5 cellular contexts compared by ENCODE assay signal in genomic region chr16:32881631-32882030, GRCh38.
DNase-seq lines count a peak whose midpoint lies in the region; ATAC-seq and TF ChIP-seq lines count a peak whose summit lies in the region.
"Not testable (repeated sequence)": the region's sequence is repeated elsewhere in the genome, so short reads cannot be mapped to it uniquely, and the experiment has no call there.

No MANE protein-coding gene starts in this region.

- H3K27ac ChIP-seq in heart left ventricle, psoas muscle: not testable (repeated sequence)

- WGBS in heart left ventricle, 4 donors, result 51 to 93% methylated on average over 2 of the region's 3 CpGs; no CpG with 5 or more reads in 2 of the 4 donors
- 73 to 100% (median 94%) methylated on average over 2 of the region's 3 CpGs for WGBS in psoas muscle, 3 donors

- not testable (repeated sequence) for H3K36me3 ChIP-seq in heart left ventricle; psoas muscle (ENCODE audit: insufficient read depth in 1 of 2, low read depth in 1 of 2)

- intact Hi-C loops in activated CD4-positive, alpha-beta T cell treated with anti-CD3 and anti-CD28 coated beads, Interleukin-2, amount 10 ng/mL, durations not matched to agents 24 days and 14 days (cut with micrococcal nuclease); Right ventricle myocardium inferior (cut with DNase I); heart left ventricle (cut with DNase I); left ventricle myocardium superior (cut with micrococcal nuclease); psoas muscle (cut with DNase I): not testable (repeated sequence)

- not testable (repeated sequence) for H3K27me3 ChIP-seq in heart left ventricle; psoas muscle (ENCODE audit: insufficient read depth in 3 of 3, low read length in 2 of 3)

- not testable (repeated sequence) for TF ChIP-seq POLR2A in heart left ventricle (IDR thresholded peaks at IDR 0.05)

- not testable (repeated sequence) for H3K4me1 ChIP-seq in heart left ventricle, psoas muscle

- not testable (repeated sequence) for H3K27me3 Mint-ChIP-seq in activated CD4-positive, alpha-beta T cell treated with anti-CD3 and anti-CD28 coated beads, Interleukin-2, amount 10 ng/mL, durations not matched to agents 24 days and 14 days

- H3K4me3 Mint-ChIP-seq in activated CD4-positive, alpha-beta T cell treated with anti-CD3 and anti-CD28 coated beads, Interleukin-2, amount 10 ng/mL, durations not matched to agents 24 days and 14 days, result not testable (repeated sequence)

- H3K9me3 ChIP-seq in heart left ventricle, psoas muscle: not testable (repeated sequence)

- H3K4me1 Mint-ChIP-seq in activated CD4-positive, alpha-beta T cell treated with anti-CD3 and anti-CD28 coated beads, Interleukin-2, amount 10 ng/mL, durations not matched to agents 24 days and 14 days, result not testable (repeated sequence)

- not testable (repeated sequence) for TF ChIP-seq CTCF in heart left ventricle (IDR thresholded peaks at IDR 0.05); psoas muscle (IDR thresholded peaks at IDR 0.05)

- not testable (repeated sequence) for H3K4me3 ChIP-seq in heart left ventricle, psoas muscle

- not testable (repeated sequence) for H3K36me3 Mint-ChIP-seq in activated CD4-positive, alpha-beta T cell treated with anti-CD3 and anti-CD28 coated beads, Interleukin-2, amount 10 ng/mL, durations not matched to agents 24 days and 14 days (ENCODE audit: low read depth)

- ATAC-seq in Right ventricle myocardium inferior (peak; percentile 28), heart left ventricle (peak in 3 of 4 donors; percentile 3 to 27 (median 25)), left ventricle myocardium superior (peak; percentile 42), psoas muscle (peak; percentile 40 to 73 (median 50))

- peak; percentile 1 for DNase-seq in activated CD4-positive, alpha-beta T cell treated with anti-CD3 and anti-CD28 coated beads, Interleukin-2, amount 10 ng/mL, durations not matched to agents 24 days and 14 days
- not testable (repeated sequence) for DNase-seq in Right ventricle myocardium inferior (ENCODE audit: missing footprints); left ventricle myocardium superior; psoas muscle
- DNase-seq in heart left ventricle, result peak in 1 of 5 donors; percentile 20

- not testable (repeated sequence) for H3K27ac Mint-ChIP-seq in activated CD4-positive, alpha-beta T cell treated with anti-CD3 and anti-CD28 coated beads, Interleukin-2, amount 10 ng/mL, durations not matched to agents 24 days and 14 days

- not testable (repeated sequence) for H3K9me3 Mint-ChIP-seq in activated CD4-positive, alpha-beta T cell treated with anti-CD3 and anti-CD28 coated beads, Interleukin-2, amount 10 ng/mL, durations not matched to agents 24 days and 14 days
